ENCODE assay signal across 13 cellular contexts in genomic region chr2:195322324-195322723, GRCh38.
DNase-seq lines count a peak whose midpoint lies in the region; ATAC-seq and TF ChIP-seq lines count a peak whose summit lies in the region.
"Had no signal": no experiment of that assay in that cellular context is flagged by ENCODE, and none has a peak within 500 bp of the region (broad histone marks: within the 10 kb centered on the region; RNA-seq: fewer than 3 reads in every experiment).

No MANE protein-coding gene starts in this region.

- ATAC-seq in HG03439 (IDR thresholded peaks at IDR 0.05; ENCODE audit: unreplicated experiment): no peak
- ATAC-seq in activated CD4-positive, CD25-positive, alpha-beta regulatory T cell treated with anti-CD3 and anti-CD28 coated beads, Interleukin-2, amount 50 U/mL, for 24 hours: no peak
- ATAC-seq: activated CD8-positive, alpha-beta T cell treated with anti-CD3 and anti-CD28 coated beads, Interleukin-2, amount 10 ng/mL, durations not matched to agents 7 days and 5 days had no signal

- no peak overlapping the region for H3K4me3 ChIP-seq in Peyer's patch
- H3K4me3 ChIP-seq: tibial nerve had no signal

- no peak overlapping the region for H3K27ac ChIP-seq in Peyer's patch
- H3K27ac ChIP-seq: tibial nerve had no signal

- DNase-seq in NCI-H510A treated with DMSO at 0.1 percent for 48 hours (lab: John Stamatoyannopoulos, UW) (peak; percentile 16), NCI-H510A (lab: John Stamatoyannopoulos, UW) (no peak), Peyer's patch (peak in 2 of 3 donors; percentile 46 to 49), fibroblast of the conjunctiva (ENCODE audit: low read depth) (peak; percentile 5), NCI-H1048 (lab: John Stamatoyannopoulos, UW) (no peak), ACHN (no peak)
- DNase-seq: activated CD8-positive, alpha-beta T cell treated with anti-CD3 and anti-CD28 coated beads, Interleukin-2, amount 10 ng/mL, durations not matched to agents 7 days and 5 days; activated naive CD4-positive, alpha-beta T cell treated with Interleukin-2 at 50 U/mL for 16 hours; NCI-H2107; stimulated activated CD4-positive, alpha-beta T cell treated with anti-CD3 and anti-CD28 coated beads, Interleukin-12 subunit alpha, Interleukin-12 subunit beta, amount 100 ng/mL, for 4 hours had no signal

- no peaks in the 10 kb centered on the region for H3K36me3 ChIP-seq in Peyer's patch
- H3K36me3 ChIP-seq: tibial nerve had no signal

- no peak for TF ChIP-seq CTCF in Peyer's patch (IDR thresholded peaks at IDR 0.05)

- H3K4me1 ChIP-seq in Peyer's patch: no peaks in the 10 kb centered on the region
- H3K4me1 ChIP-seq: tibial nerve had no signal

- no peak for TF ChIP-seq POLR2A in Peyer's patch (IDR thresholded peaks at IDR 0.05)

- no peaks in the 10 kb centered on the region for H3K27me3 ChIP-seq in Peyer's patch
- H3K27me3 ChIP-seq: tibial nerve had no signal

- peaks cover 0 to 7% (median 0%) of the 10 kb centered on the region in 4 donors for H3K9me3 ChIP-seq in Peyer's patch
- H3K9me3 ChIP-seq: tibial nerve had no signal

- in situ Hi-C loops in ACHN (cut with HindIII; ENCODE audit: low pct_ligation_motif_present, low pct_unique_long_range_greater_than_20kb, low sequenced_read_pairs): no loop called here

Comparison
In these comparisons a context has a peak if more than half of its experiments do, and no peak if none do; other contexts are left out.
1. DNase-seq: peak in NCI-H510A treated with DMSO at 0.1 percent for 48 hours (single experiment), Peyer's patch (2 of 3) and fibroblast of the conjunctiva (single experiment); none in NCI-H510A (single experiment), NCI-H1048 (single experiment) and ACHN (single experiment).